Comparison of ENCODE assay signal across 8 cellular contexts in genomic region chr2:233252227-233252626, GRCh38. TPM values are rescaled to one million over a fixed set of nuclear protein-coding genes. Genes with fewer than 3 reads are reported as not detected.
DNase-seq lines count a peak whose midpoint lies in the region; ATAC-seq and TF ChIP-seq lines count a peak whose summit lies in the region.

No MANE protein-coding gene starts in this region.

- H3K9ac ChIP-seq in DND-41 (ENCODE audit: low read depth, low read length) = peak overlapping the region; percentile 77
- H3K9ac ChIP-seq in endodermal cell (ENCODE audit: extremely low read depth, low read length, poor library complexity, severe bottlenecking) = peak overlapping the region; percentile 80

- no peaks in the 10 kb centered on the region for H3K27me3 Mint-ChIP-seq in endodermal cell (ENCODE audit: insufficient read depth)

- peaks cover 31% of the 10 kb centered on the region for H3K4me1 ChIP-seq in DND-41 (ENCODE audit: insufficient read depth, low read length)
- no peaks in the 10 kb centered on the region for H3K4me1 ChIP-seq in endodermal cell (ENCODE audit: control insufficient read depth, insufficient read depth, low read length)
- H3K4me1 ChIP-seq in neutrophil (ENCODE audit: control insufficient read depth in 1 of 2, insufficient read depth in 1 of 2, low read depth in 1 of 2, low read length in 1 of 2) = peaks cover 26 to 60% of the 10 kb centered on the region in 2 experiments

- peak overlapping the region; percentile 80 for H3K27ac ChIP-seq in DND-41 (ENCODE audit: low read length)
- H3K27ac ChIP-seq in endodermal cell (ENCODE audit: low read depth, low read length) = no peak overlapping the region
- H3K27ac ChIP-seq in neutrophil = peak overlapping the region; percentile 90

- 0 to 3% methylated on average over 7 to 18 of the region's 18 CpGs for WGBS in endodermal cell (ENCODE audit: insufficient coverage in 1 of 2, insufficient read length in 1 of 2), 2 experiments

- peak overlapping the region; percentile 81 to 93 for H3K4me3 ChIP-seq in DND-41 (ENCODE audit: low read depth in 1 of 2, low read length in 2 of 2)
- H3K4me3 ChIP-seq in endodermal cell (ENCODE audit: low read length) = peak overlapping the region; percentile 98
- H3K4me3 ChIP-seq in neutrophil (ENCODE audit: low read depth in 1 of 2, low read length in 1 of 2) = peak overlapping the region; percentile 79 to 99

- H3K36me3 ChIP-seq in DND-41 (ENCODE audit: insufficient read depth, low read length) = peaks cover 34% of the 10 kb centered on the region
- H3K36me3 ChIP-seq in endodermal cell (ENCODE audit: control insufficient read depth, insufficient read depth, low read length) = peaks cover 16% of the 10 kb centered on the region
- peaks cover 7% of the 10 kb centered on the region for H3K36me3 ChIP-seq in neutrophil

- peak overlapping the region; percentile 91 for H3K27ac Mint-ChIP-seq in endodermal cell

- no peak for TF ChIP-seq CTCF in DND-41 (IDR thresholded peaks at IDR 0.05; ENCODE audit: borderline replicate concordance, extremely low read depth, low read length, poor library complexity, severe bottlenecking)
- no peak for TF ChIP-seq CTCF in endodermal cell (conservative IDR thresholded peaks at IDR 0.05)
- no peak for TF ChIP-seq CTCF in neutrophil (IDR thresholded peaks at IDR 0.05)

- ATAC-seq in DND-41 (ENCODE audit: insufficient read depth, low read depth) = no peak

- H3K36me3 Mint-ChIP-seq in endodermal cell (ENCODE audit: low read depth) = peaks cover 9% of the 10 kb centered on the region

- H3K27me3 ChIP-seq in DND-41 (ENCODE audit: insufficient read depth, low read length, poor library complexity) (no peaks in the 10 kb centered on the region), endodermal cell (ENCODE audit: control insufficient read depth, insufficient read depth, low read length, poor library complexity, severe bottlenecking) (no peaks in the 10 kb centered on the region), neutrophil (no peaks in the 10 kb centered on the region)

- peak; percentile 8 for DNase-seq in DND-41
- peak; percentile 5 for DNase-seq in NCI-H69 (lab: John Stamatoyannopoulos, UW)
- no peak for DNase-seq in endodermal cell
- DNase-seq in NCI-H2196 (lab: John Stamatoyannopoulos, UW; ENCODE audit: unreplicated experiment) = no peak
- no peak for DNase-seq in posterior cingulate gyrus
- no peak for DNase-seq in LoVo (ENCODE audit: low spot score)
- no peak for DNase-seq in OCI-M2 (lab: John Stamatoyannopoulos, UW; ENCODE audit: unreplicated experiment)

- intact Hi-C loops in posterior cingulate gyrus (cut with DNase I) = loop anchor here (5.0 to 10.0 kb wide), 2 partner anchors 95 to 193 kb away; no protein-coding TSS in a partner anchor

- H3K9me3 ChIP-seq in DND-41 (ENCODE audit: insufficient read depth, low read length, severe bottlenecking) (no peaks in the 10 kb centered on the region), endodermal cell (ENCODE audit: control insufficient read depth, low read length) (peaks cover 16% of the 10 kb centered on the region), neutrophil (no peaks in the 10 kb centered on the region)

- H3K4me2 ChIP-seq in DND-41 (ENCODE audit: insufficient read depth, low read length) = peak overlapping the region; percentile 93

- H3K4me3 Mint-ChIP-seq in endodermal cell = peak overlapping the region; percentile 96

- peaks cover 16% of the 10 kb centered on the region for H3K9me3 Mint-ChIP-seq in endodermal cell

- H3K4me1 Mint-ChIP-seq in endodermal cell = peaks cover 8% of the 10 kb centered on the region

- peaks cover 57% of the 10 kb centered on the region for H3K79me2 ChIP-seq in DND-41 (ENCODE audit: insufficient read depth, low read length)

- peak overlapping the region; percentile 96 for H2AFZ ChIP-seq in DND-41 (ENCODE audit: low read depth, low read length)

- H4K20me1 ChIP-seq in DND-41 (ENCODE audit: insufficient read depth, low read length) = peaks cover 16% of the 10 kb centered on the region; the same call in 1 of the 2 replicates

RNA-seq across cellular contexts. Expression of gene ATG16L1, which starts 0.8 kb away (rescaled TPM):
- total RNA-seq in endodermal cell = 10 to 100 TPM; 29.6 to 31.6 TPM
- 14.3 TPM for polyA plus RNA-seq in endodermal cell (2013, experiment 1 of 2)
- polyA plus RNA-seq in endodermal cell (2013, experiment 2 of 2) = 13.9 TPM

RNA-seq across cellular contexts. Expression of gene SAG, which starts 55.4 kb away (rescaled TPM):
- not detected for total RNA-seq in endodermal cell
- not detected for polyA plus RNA-seq in endodermal cell (2013, experiment 1 of 2)
- polyA plus RNA-seq in endodermal cell (2013, experiment 2 of 2) = not detected

Comparison
In these comparisons a context has a peak if more than half of its experiments do, and no peak if none do; other contexts are left out.
1. DNase-seq: peak in DND-41 (single experiment) and NCI-H69 (single experiment); none in endodermal cell (single experiment), NCI-H2196 (single experiment), posterior cingulate gyrus (0 of 10), LoVo (single experiment) and OCI-M2 (single experiment).
2. Peak in every context shown above with its lines, with median percentiles within 50 percentile points of each other: H3K4me3 ChIP-seq.